ENCODE assay signal across 10 cellular contexts in genomic region chr19:7098096-7098495, GRCh38. TPM values are rescaled to one million over a fixed set of nuclear protein-coding genes. Genes with fewer than 3 reads are reported as not detected.
DNase-seq lines count a peak whose midpoint lies in the region; ATAC-seq and TF ChIP-seq lines count a peak whose summit lies in the region.
"Had no signal": no experiment of that assay in that cellular context is flagged by ENCODE, and none has a peak within 500 bp of the region (broad histone marks: within the 10 kb centered on the region; RNA-seq: fewer than 3 reads in every experiment).

No MANE protein-coding gene starts in this region.

- H3K9me2 ChIP-seq in Karpas-422 (replicated peaks; ENCODE audit: insufficient read depth, low read length): no peaks in the 10 kb centered on the region

- peaks cover 6 to 36% (median 28%) of the 10 kb centered on the region in 10 experiments; a peak in 19 of 20 replicates for H3K4me1 ChIP-seq in BLaER1 treated with 17β-estradiol and CSF1 and Interleukin-3, amounts not matched to agents 10 nM and 100 nM
- peaks cover 16% of the 10 kb centered on the region for H3K4me1 ChIP-seq in Karpas-422 (ENCODE audit: low read length)
- no peaks in the 10 kb centered on the region for H3K4me1 ChIP-seq in foreskin keratinocyte

- POLR2A ChIA-PET in naive thymus-derived CD8-positive, alpha-beta T cell (lab: Charles Lee): interaction anchor here (0.6 to 3.3 kb wide), 5 partner anchors 11 to 251 kb away, joined by 4 to 50 read pairs (median 7); partner anchors contain the start of genes ARHGEF18 and ZNF557

- ATAC-seq in naive thymus-derived CD8-positive, alpha-beta T cell: no peak
- ATAC-seq in foreskin keratinocyte: no peak

- H3K27ac ChIP-seq in BLaER1 treated with 17β-estradiol and CSF1 and Interleukin-3, amounts not matched to agents 10 nM and 100 nM: peak overlapping the region in 8 of 11 experiments; percentile 81 to 95 (median 91); a peak in 14 of 22 replicates
- no peak overlapping the region for H3K27ac ChIP-seq in Karpas-422 (ENCODE audit: low read length)
- no peak overlapping the region for H3K27ac ChIP-seq in foreskin keratinocyte

- peaks cover 42% of the 10 kb centered on the region for H3K36me3 Mint-ChIP-seq in brain
- H3K36me3 Mint-ChIP-seq in naive thymus-derived CD8-positive, alpha-beta T cell: peaks cover 0 to 19% (median 16%) of the 10 kb centered on the region in 3 donors

- peaks cover 10 to 29% (median 25%) of the 10 kb centered on the region in 11 experiments; a peak in 18 of 22 replicates for H3K36me3 ChIP-seq in BLaER1 treated with 17β-estradiol and CSF1 and Interleukin-3, amounts not matched to agents 10 nM and 100 nM
- H3K36me3 ChIP-seq in Karpas-422 (ENCODE audit: insufficient read depth, low read length): no peaks in the 10 kb centered on the region

- peaks cover 3% of the 10 kb centered on the region for H3K27me3 Mint-ChIP-seq in brain
- no peaks in the 10 kb centered on the region for H3K27me3 Mint-ChIP-seq in naive thymus-derived CD8-positive, alpha-beta T cell

- no peaks in the 10 kb centered on the region for H4K20me1 ChIP-seq in BLaER1 treated with 17β-estradiol and CSF1 and Interleukin-3, amounts not matched to agents 10 nM and 100 nM
- H4K20me1 ChIP-seq in Karpas-422 (ENCODE audit: insufficient read depth, low read depth, low read length): no peaks in the 10 kb centered on the region

- peak overlapping the region; percentile 53 to 69 (median 64); a peak in 17 of 20 replicates for H3K4me3 ChIP-seq in BLaER1 treated with 17β-estradiol and CSF1 and Interleukin-3, amounts not matched to agents 10 nM and 100 nM
- H3K4me3 ChIP-seq in Karpas-422 (ENCODE audit: low read length): peak overlapping the region; percentile 70

- H3K79me2 ChIP-seq in Karpas-422 (ENCODE audit: low read length): no peaks in the 10 kb centered on the region

- H3K27me3 ChIP-seq in BLaER1 treated with 17β-estradiol and CSF1 and Interleukin-3, amounts not matched to agents 10 nM and 100 nM: no peaks in the 10 kb centered on the region
- H3K27me3 ChIP-seq in Karpas-422 (ENCODE audit: low read length) (no peaks in the 10 kb centered on the region), foreskin keratinocyte (no peaks in the 10 kb centered on the region)

- peak overlapping the region; percentile 88 to 95 (median 92) for H3K4me3 Mint-ChIP-seq in brain
- peak overlapping the region; percentile 89 to 99 (median 94) for H3K4me3 Mint-ChIP-seq in naive thymus-derived CD8-positive, alpha-beta T cell

- peak overlapping the region in 10 of 11 experiments; percentile 77 to 92 (median 87); a peak in 18 of 22 replicates for H3K9ac ChIP-seq in BLaER1 treated with 17β-estradiol and CSF1 and Interleukin-3, amounts not matched to agents 10 nM and 100 nM
- H3K9ac ChIP-seq in Karpas-422 (ENCODE audit: low read length): peak overlapping the region; percentile 82

- DNase-seq in Karpas-422 (no peak), EL (no peak), COLO668 (lab: John Stamatoyannopoulos, UW; ENCODE audit: unreplicated experiment) (no peak), foreskin keratinocyte (no peak)
- DNase-seq in naive thymus-derived CD8-positive, alpha-beta T cell: no peak
- DNase-seq in stimulated activated naive CD4-positive, alpha-beta T cell (lab: John Stamatoyannopoulos, UW): no peak
- DNase-seq: T1000 had no signal

- peaks cover 51 to 53% (median 52%) of the 10 kb centered on the region in 11 experiments for H3K9me3 ChIP-seq in BLaER1 treated with 17β-estradiol and CSF1 and Interleukin-3, amounts not matched to agents 10 nM and 100 nM (replicated peaks in 1 of 11)
- H3K9me3 ChIP-seq in Karpas-422 (ENCODE audit: low read length): peaks cover 6% of the 10 kb centered on the region; the same call in 1 of the 2 replicates

- peak overlapping the region; percentile 89; the same call in 1 of the 2 replicates for H2AFZ ChIP-seq in Karpas-422 (ENCODE audit: low read length)

- H3K9me3 Mint-ChIP-seq in brain: peaks cover 23 to 45% (median 38%) of the 10 kb centered on the region in 5 experiments
- H3K9me3 Mint-ChIP-seq in naive thymus-derived CD8-positive, alpha-beta T cell: peaks cover 0 to 47% (median 35%) of the 10 kb centered on the region in 9 donors

- peaks cover 25% of the 10 kb centered on the region for H3K4me1 Mint-ChIP-seq in brain
- H3K4me1 Mint-ChIP-seq in naive thymus-derived CD8-positive, alpha-beta T cell: peaks cover 11 to 35% (median 32%) of the 10 kb centered on the region in 4 donors

- H3K4me2 ChIP-seq in BLaER1 treated with 17β-estradiol and CSF1 and Interleukin-3, amounts not matched to agents 10 nM and 100 nM: peak overlapping the region; percentile 68 to 93 (median 77); a peak in 21 of 22 replicates
- H3K4me2 ChIP-seq in Karpas-422 (ENCODE audit: low read depth, low read length, poor library complexity, severe bottlenecking): peak overlapping the region; percentile 83

- TF ChIP-seq CTCF in brain (conservative IDR thresholded peaks at IDR 0.05) (no peak), foreskin keratinocyte (conservative IDR thresholded peaks at IDR 0.05) (no peak)

- H3K27ac Mint-ChIP-seq in brain: peak overlapping the region; percentile 96 to 99 (median 99)
- peak overlapping the region in 9 of 10 donors; percentile 60 to 97 (median 94) for H3K27ac Mint-ChIP-seq in naive thymus-derived CD8-positive, alpha-beta T cell

RNA-seq across cellular contexts. Expression of gene ZNF557, which starts 28.6 kb away (rescaled TPM):
- total RNA-seq in Karpas-422 (2014; rRNA removed; shearing (Covaris generic); ENCODE audit: low replicate concordance): 13.4 and 14.4 TPM in 2 replicates
- polyA plus RNA-seq in brain (ENCODE audit: insufficient read depth, low read depth, low replicate concordance): 1.5 TPM
- 10 to 100 TPM; 29.6 to 31.5 TPM for total RNA-seq in naive thymus-derived CD8-positive, alpha-beta T cell
- polyA plus RNA-seq in naive thymus-derived CD8-positive, alpha-beta T cell: 1 to 10 TPM; 4.4 to 7.5 (median 7.4) TPM
- 6.4 and 7.8 TPM in 2 replicates for total RNA-seq in foreskin keratinocyte
- polyA plus RNA-seq in foreskin keratinocyte: 1.6 and 1.9 TPM in 2 replicates

RNA-seq across cellular contexts. Expression of gene MBD3L3, which starts 39.6 kb away (rescaled TPM):
- not detected in 2 replicates for total RNA-seq in Karpas-422 (2014; rRNA removed; shearing (Covaris generic); ENCODE audit: low replicate concordance)
- polyA plus RNA-seq in brain (ENCODE audit: insufficient read depth, low read depth, low replicate concordance): not detected
- not detected for total RNA-seq in naive thymus-derived CD8-positive, alpha-beta T cell
- not detected for polyA plus RNA-seq in naive thymus-derived CD8-positive, alpha-beta T cell
- not detected in 2 replicates for total RNA-seq in foreskin keratinocyte
- polyA plus RNA-seq in foreskin keratinocyte: not detected in 2 replicates
- total RNA-seq: M059J had no signal

RNA-seq across cellular contexts. Expression of gene MBD3L2, which starts 49.0 kb away (rescaled TPM):
- total RNA-seq in Karpas-422 (2014; rRNA removed; shearing (Covaris generic); ENCODE audit: low replicate concordance): not detected in 2 replicates
- polyA plus RNA-seq in brain (ENCODE audit: insufficient read depth, low read depth, low replicate concordance): not detected
- total RNA-seq in naive thymus-derived CD8-positive, alpha-beta T cell: not detected
- not detected for polyA plus RNA-seq in naive thymus-derived CD8-positive, alpha-beta T cell
- not detected in 2 replicates for total RNA-seq in foreskin keratinocyte
- not detected in 2 replicates for polyA plus RNA-seq in foreskin keratinocyte
- total RNA-seq: M059J had no signal

RNA-seq across cellular contexts. Expression of gene MBD3L4, which starts 58.1 kb away (rescaled TPM):
- not detected in 2 replicates for total RNA-seq in Karpas-422 (2014; rRNA removed; shearing (Covaris generic); ENCODE audit: low replicate concordance)
- polyA plus RNA-seq in brain (ENCODE audit: insufficient read depth, low read depth, low replicate concordance): not detected
- not detected for total RNA-seq in naive thymus-derived CD8-positive, alpha-beta T cell
- polyA plus RNA-seq in naive thymus-derived CD8-positive, alpha-beta T cell: not detected
- total RNA-seq in foreskin keratinocyte: not detected in 2 replicates
- polyA plus RNA-seq in foreskin keratinocyte: not detected in 2 replicates
- total RNA-seq: M059J had no signal

Comparison
In these comparisons a context has a peak if more than half of its experiments do, and no peak if none do; other contexts are left out.
1. H3K27ac ChIP-seq: peak in BLaER1 treated with 17β-estradiol and CSF1 and Interleukin-3, amounts not matched to agents 10 nM and 100 nM (8 of 11); none in Karpas-422 (single experiment) and foreskin keratinocyte (single experiment).